ENCODE assay signal across 1 cellular context in the genomic region with DNA sequence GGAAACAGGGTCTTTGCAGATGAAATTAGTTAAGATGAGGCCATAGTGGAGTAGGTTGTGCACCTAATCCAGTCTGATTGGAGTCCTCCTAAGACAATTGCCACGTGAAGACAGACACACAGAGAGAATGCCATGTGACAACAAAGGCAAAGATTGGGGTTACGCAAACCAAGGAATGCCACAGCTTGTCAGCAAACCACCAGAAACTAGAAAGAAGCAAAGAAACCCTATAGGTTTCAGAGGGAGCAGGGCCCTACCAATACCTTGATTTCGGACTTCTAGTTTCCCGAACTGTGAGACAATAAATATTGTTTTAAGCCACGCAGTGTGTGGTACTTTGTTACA.
A peak's percentile ranks its signal among the peaks of the same experiment; 100 is the strongest.
TF ChIP-seq lines count a peak whose summit lies in the region.

No MANE protein-coding gene starts in this region.

TF ChIP-seq in HepG2, 621 proteins besides CTCF, POLR2A, EP300 and RAD21:
- TF ChIP-seq MTERF4 (CRISPR knock-in tag; IDR thresholded peaks at IDR 0.05) (no peak), MNT (IDR thresholded peaks at IDR 0.05) (peak; percentile 28)
